ENCODE assay signal across 1 cellular context in genomic region chr9:136373300-136374182, GRCh38.
TF ChIP-seq lines count a peak whose summit lies in the region.

Gene CARD9 (minus strand): TSS chr9:136373669. CDS start chr9:136372078, 1,591 bp downstream.

TF ChIP-seq in K562, 482 proteins besides CTCF, POLR2A, EP300 and RAD21 (continued from another document and continues in another):
- TF ChIP-seq RREB1 (CRISPR knock-in tag; IDR thresholded peaks at IDR 0.05) = 0 out of 2 replicates have a peak, but pooled peaks have one; percentile 10
- no peak for TF ChIP-seq RBM25 (IDR thresholded peaks at IDR 0.05; ENCODE audit: low read depth, low read length, severe bottlenecking)
- no peak for TF ChIP-seq SNAPC5 (CRISPR knock-in tag; IDR thresholded peaks at IDR 0.05)
- TF ChIP-seq ZNF584 (CRISPR knock-in tag; IDR thresholded peaks at IDR 0.05; ENCODE audit: low read depth) = no peak
- TF ChIP-seq ETV1 (tag; conservative IDR thresholded peaks at IDR 0.05; ENCODE audit: low read depth) = peak; percentile 28; the same call in 1 of the 2 replicates
- TF ChIP-seq MITF (IDR thresholded peaks at IDR 0.05) = no peak
- no peak for TF ChIP-seq ZNF717 (CRISPR knock-in tag; IDR thresholded peaks at IDR 0.05)
- TF ChIP-seq FOXJ2 (tag; IDR thresholded peaks at IDR 0.05) = no peak
- no peak for TF ChIP-seq TEAD2 (tag; IDR thresholded peaks at IDR 0.05)
- no peak for TF ChIP-seq THAP12 (CRISPR knock-in tag; IDR thresholded peaks at IDR 0.05)
- TF ChIP-seq CBX1 (IDR thresholded peaks at IDR 0.05; ENCODE audit: low read depth) = peak; percentile 24; the same call in 1 of the 2 replicates
- no peak for TF ChIP-seq ZNF518B (CRISPR knock-in tag; IDR thresholded peaks at IDR 0.05)
- no peak for TF ChIP-seq KDM2B (CRISPR knock-in tag; IDR thresholded peaks at IDR 0.05)
- TF ChIP-seq ZSCAN32 (CRISPR knock-in tag; IDR thresholded peaks at IDR 0.05) = no peak
- TF ChIP-seq PCBP1 (IDR thresholded peaks at IDR 0.05; ENCODE audit: low read depth, low read length, poor library complexity, severe bottlenecking) = no peak
- TF ChIP-seq SAFB (IDR thresholded peaks at IDR 0.05; ENCODE audit: borderline replicate concordance, low read depth, low read length) = no peak
- no peak for TF ChIP-seq ZNF384 (IDR thresholded peaks at IDR 0.05; ENCODE audit: low read depth, low read length)
- no peak for TF ChIP-seq ZNF277 (CRISPR knock-in tag; IDR thresholded peaks at IDR 0.05; ENCODE audit: borderline replicate concordance)
- peak; percentile 51 for TF ChIP-seq CTCFL (IDR thresholded peaks at IDR 0.05; ENCODE audit: borderline replicate concordance, insufficient read depth, low read depth, low read length, poor library complexity, severe bottlenecking)
- TF ChIP-seq MCM3 (IDR thresholded peaks at IDR 0.05) = no peak
- no peak for TF ChIP-seq HDAC2 (IDR thresholded peaks at IDR 0.05)
- TF ChIP-seq MAZ (CRISPR knock-in tag; conservative IDR thresholded peaks at IDR 0.05 in 1 of 2, IDR thresholded peaks at IDR 0.05 in 1 of 2) = 0 out of 4 replicates have a peak, but pooled peaks of 1 of the 2 experiments have one; percentile 35
- no peak for TF ChIP-seq CREB1 (IDR thresholded peaks at IDR 0.05)
- TF ChIP-seq CREB1 (CRISPR knock-in tag; IDR thresholded peaks at IDR 0.05) = no peak
- TF ChIP-seq CLOCK (CRISPR knock-in tag; IDR thresholded peaks at IDR 0.05; ENCODE audit: borderline replicate concordance) = no peak
- TF ChIP-seq ZMIZ1 (IDR thresholded peaks at IDR 0.05; ENCODE audit: low read depth in 2 of 2, low read length in 2 of 2) = no peak
- TF ChIP-seq ZNF324 (CRISPR knock-in tag; IDR thresholded peaks at IDR 0.05) = no peak
- TF ChIP-seq MYC (IDR thresholded peaks at IDR 0.05; ENCODE audit: low read depth, low read length) = peak; percentile 79
- TF ChIP-seq MYC (CRISPR knock-in tag; IDR thresholded peaks at IDR 0.05; ENCODE audit: borderline replicate concordance, low read depth) = no peak
- no peak for TF ChIP-seq MAFF (IDR thresholded peaks at IDR 0.05; ENCODE audit: low read length)
- TF ChIP-seq ELF1 (tag; IDR thresholded peaks at IDR 0.05) = peak; percentile 83
